ENCODE assay signal across 18 cellular contexts in the genomic region with DNA sequence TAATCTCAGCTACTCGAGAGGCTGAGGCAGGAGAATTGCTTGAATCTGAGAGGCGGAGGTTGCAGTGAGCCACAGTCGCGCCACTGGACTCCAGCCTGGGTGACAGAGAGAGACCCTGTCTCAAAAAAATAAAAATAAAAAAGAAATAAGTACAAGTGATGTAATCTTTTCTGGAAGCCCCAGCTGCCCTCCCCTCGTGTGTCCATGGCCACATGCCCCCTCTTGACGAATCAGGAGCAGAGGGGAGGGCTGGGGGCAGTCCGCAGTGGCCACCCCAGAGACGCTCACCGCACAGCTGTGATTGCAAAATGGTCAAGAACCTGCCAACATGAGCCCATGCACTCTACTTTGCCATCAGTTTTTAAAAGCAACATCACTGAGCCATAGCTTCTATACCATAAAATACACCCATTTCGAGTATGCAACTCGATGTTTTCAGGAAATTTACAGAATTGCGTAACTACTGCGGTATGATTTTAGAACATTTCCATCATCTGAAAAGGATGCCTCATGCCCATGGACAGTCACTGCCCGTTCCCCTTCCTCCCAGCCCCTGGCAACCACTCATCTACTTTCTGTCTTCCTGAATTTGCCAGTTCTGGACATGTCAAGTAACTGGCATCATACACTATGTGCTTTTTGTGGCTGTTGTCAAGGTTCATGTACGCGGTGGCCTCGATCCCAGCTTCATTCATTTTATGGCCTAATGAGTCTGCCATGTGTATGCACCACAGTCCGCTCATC.
DNase-seq lines count a peak whose midpoint lies in the region; FAIRE-seq and TF ChIP-seq lines count a peak whose summit lies in the region.
"Had no signal": no experiment of that assay in that cellular context is flagged by ENCODE, and none has a peak within 500 bp of the region (broad histone marks: within the 10 kb centered on the region; RNA-seq: fewer than 3 reads in every experiment).

No MANE protein-coding gene starts in this region.

- H3K4me3 ChIP-seq in Peyer's patch (no peak overlapping the region), kidney (ENCODE audit: low read length in 2 of 2) (no peak overlapping the region)

- no peaks in the 10 kb centered on the region for H3K36me3 Mint-ChIP-seq in activated naive CD4-positive, alpha-beta T cell treated with anti-CD3 and anti-CD28 coated beads, Interleukin-2, amount 10 ng/mL, durations not matched to agents 7 days and 5 days

- intact Hi-C loops in kidney (cut with DNase I), result no loop called here

- DNase-seq in activated T-cell treated with anti-CD3 and anti-CD28 coated beads, Interleukin-2, amount 50 U/mL, for 1 hour, result peak; percentile 5
- DNase-seq in activated T-cell treated with anti-CD3 and anti-CD28 coated beads for 4 hours, result no peak
- peak in 2 of 3 donors; percentile 26 to 27 for DNase-seq in Peyer's patch
- peak; percentile 38 for DNase-seq in kidney
- peak; percentile 14 for DNase-seq in stimulated activated CD8-positive, alpha-beta memory T cell treated with anti-CD3 and anti-CD28 coated beads, Interleukin-4, amount 100 ng/mL, for 48 hours
- DNase-seq in G401 (ENCODE audit: low spot score), result no peak
- DNase-seq in activated naive CD4-positive, alpha-beta T cell treated with anti-CD3 and anti-CD28 coated beads, Interleukin-2, amount 10 ng/mL, durations not matched to agents 7 days and 5 days, result no peak
- DNase-seq in H4 (ENCODE audit: low spot score), result no peak
- DNase-seq: amygdala; foreskin keratinocyte; H7; Kasumi-1; NCI-H1436 treated with DMSO at 0.1 percent for 48 hours; NCI-H2227 treated with DMSO at 0.1 percent for 48 hours; stimulated activated naive CD4-positive, alpha-beta T cell treated with Interleukin-2 at 50 U/mL for 16 hours had no signal

- no peak overlapping the region for H3K4me3 Mint-ChIP-seq in activated naive CD4-positive, alpha-beta T cell treated with anti-CD3 and anti-CD28 coated beads, Interleukin-2, amount 10 ng/mL, durations not matched to agents 7 days and 5 days

- CTCF ChIA-PET in activated naive CD4-positive, alpha-beta T cell treated with anti-CD3 and anti-CD28 coated beads, Interleukin-2, amount 10 ng/mL, durations not matched to agents 7 days and 5 days (lab: Charles Lee), result interaction anchor here (1.3 kb wide), 1 partner anchor 207 kb away, joined by 4 read pairs; no protein-coding TSS in a partner anchor

- in situ Hi-C loops in G401 (cut with HindIII; ENCODE audit: low sequenced_read_pairs), result no loop called here

- peaks cover 7% of the 10 kb centered on the region for H3K27me3 Mint-ChIP-seq in activated naive CD4-positive, alpha-beta T cell treated with anti-CD3 and anti-CD28 coated beads, Interleukin-2, amount 10 ng/mL, durations not matched to agents 7 days and 5 days

- H3K27ac ChIP-seq in Peyer's patch (no peak overlapping the region), kidney (ENCODE audit: low read depth in 2 of 2, low read length in 2 of 2) (no peak overlapping the region)
- H3K27ac ChIP-seq: foreskin keratinocyte, parathyroid adenoma had no signal

- TF ChIP-seq POLR2A in Peyer's patch (IDR thresholded peaks at IDR 0.05), result no peak

- no peaks in the 10 kb centered on the region for H3K27me3 ChIP-seq in Peyer's patch
- H3K27me3 ChIP-seq: foreskin keratinocyte had no signal

- no peak overlapping the region for H3K27ac Mint-ChIP-seq in activated naive CD4-positive, alpha-beta T cell treated with anti-CD3 and anti-CD28 coated beads, Interleukin-2, amount 10 ng/mL, durations not matched to agents 7 days and 5 days
- H3K27ac Mint-ChIP-seq: activated T-helper 2 cell treated with anti-CD3 and anti-CD28 coated beads, Interferon-gamma antibody, Interleukin-2, Interleukin-4, amounts not matched to agents 10 μg/mL and 5 μg/mL and 100 μg/mL, durations not matched to agents 14 hours and 24 hours and 36 hours had no signal

- no peaks in the 10 kb centered on the region for H3K4me1 ChIP-seq in Peyer's patch
- no peaks in the 10 kb centered on the region for H3K4me1 ChIP-seq in kidney (ENCODE audit: control insufficient read depth in 1 of 2, insufficient read depth in 1 of 2, low read depth in 1 of 2, low read length in 2 of 2)
- H3K4me1 ChIP-seq: foreskin keratinocyte, parathyroid adenoma had no signal

- no peak for FAIRE-seq in kidney (lab: Jason Lieb, UNC)
- FAIRE-seq: RCC 7860 had no signal

- TF ChIP-seq CTCF in Peyer's patch (IDR thresholded peaks at IDR 0.05), result no peak
- no peak for TF ChIP-seq CTCF in kidney (IDR thresholded peaks at IDR 0.05; ENCODE audit: borderline replicate concordance, extremely low read depth, insufficient read depth)

- H3K4me1 Mint-ChIP-seq in activated naive CD4-positive, alpha-beta T cell treated with anti-CD3 and anti-CD28 coated beads, Interleukin-2, amount 10 ng/mL, durations not matched to agents 7 days and 5 days, result peaks cover 7% of the 10 kb centered on the region

- no peaks in the 10 kb centered on the region for H3K9me3 Mint-ChIP-seq in activated naive CD4-positive, alpha-beta T cell treated with anti-CD3 and anti-CD28 coated beads, Interleukin-2, amount 10 ng/mL, durations not matched to agents 7 days and 5 days
- H3K9me3 Mint-ChIP-seq: activated T-helper 2 cell treated with anti-CD3 and anti-CD28 coated beads, Interferon-gamma antibody, Interleukin-2, Interleukin-4, amounts not matched to agents 10 μg/mL and 5 μg/mL and 100 μg/mL, durations not matched to agents 14 hours and 24 hours and 36 hours had no signal

- H3K9ac ChIP-seq in kidney (ENCODE audit: low read length in 2 of 2), result no peak overlapping the region
- H3K9ac ChIP-seq: parathyroid adenoma had no signal

- H3K9me3 ChIP-seq in Peyer's patch (no peaks in the 10 kb centered on the region), kidney (ENCODE audit: control insufficient read depth in 1 of 2, low read length in 2 of 2) (no peaks in the 10 kb centered on the region)

- no peaks in the 10 kb centered on the region for H3K36me3 ChIP-seq in Peyer's patch
- H3K36me3 ChIP-seq in kidney (ENCODE audit: control insufficient read depth in 1 of 2, insufficient read depth in 2 of 2, low read length in 2 of 2), result no peaks in the 10 kb centered on the region

Comparison
In these comparisons a context has a peak if more than half of its experiments do, and no peak if none do; other contexts are left out.
1. DNase-seq: peak in activated T-cell treated with anti-CD3 and anti-CD28 coated beads, Interleukin-2, amount 50 U/mL, for 1 hour (single experiment), Peyer's patch (2 of 3), kidney (single experiment) and stimulated activated CD8-positive, alpha-beta memory T cell treated with anti-CD3 and anti-CD28 coated beads, Interleukin-4, amount 100 ng/mL, for 48 hours (single experiment); none in activated T-cell treated with anti-CD3 and anti-CD28 coated beads for 4 hours (single experiment), G401 (single experiment), activated naive CD4-positive, alpha-beta T cell treated with anti-CD3 and anti-CD28 coated beads, Interleukin-2, amount 10 ng/mL, durations not matched to agents 7 days and 5 days (single experiment) and H4 (single experiment).